20 cellular contexts compared by ENCODE assay signal in genomic region chr10:84341983-84342382, GRCh38. TPM values are rescaled to one million over a fixed set of nuclear protein-coding genes. Genes with fewer than 3 reads are reported as not detected.
DNase-seq lines count a peak whose midpoint lies in the region; ATAC-seq and FAIRE-seq lines count a peak whose summit lies in the region.
"Had no signal": no experiment of that assay in that cellular context is flagged by ENCODE, and none has a peak within 500 bp of the region (broad histone marks: within the 10 kb centered on the region; RNA-seq: fewer than 3 reads in every experiment).

No MANE protein-coding gene starts in this region.

- peaks cover 2% of the 10 kb centered on the region for H3K36me3 ChIP-seq in NT2/D1 (ENCODE audit: insufficient read depth, insufficient read length, low read length)
- H3K36me3 ChIP-seq in small intestine (ENCODE audit: control insufficient read depth in 2 of 2, insufficient read depth in 2 of 2, low read length in 2 of 2) = no peaks in the 10 kb centered on the region
- H3K36me3 ChIP-seq: heart left ventricle had no signal

- peak overlapping the region; percentile 76 for H3K27ac Mint-ChIP-seq in activated CD4-positive, alpha-beta T cell treated with anti-CD3 and anti-CD28 coated beads, Interleukin-2, amount 10 ng/mL, durations not matched to agents 24 days and 14 days

- no peak overlapping the region for H3K4me3 ChIP-seq in NT2/D1 (ENCODE audit: insufficient read length, low read depth)
- H3K4me3 ChIP-seq in small intestine (ENCODE audit: low read depth in 1 of 2, low read length in 2 of 2) = no peak overlapping the region
- H3K4me3 ChIP-seq: BLaER1, heart left ventricle, skin epidermis, testis had no signal

- no peaks in the 10 kb centered on the region for H3K27me3 Mint-ChIP-seq in activated CD4-positive, alpha-beta T cell treated with anti-CD3 and anti-CD28 coated beads, Interleukin-2, amount 10 ng/mL, durations not matched to agents 24 days and 14 days

- H3K4me1 ChIP-seq in NT2/D1 (ENCODE audit: insufficient read depth, insufficient read length) = no peaks in the 10 kb centered on the region
- H3K4me1 ChIP-seq in small intestine (ENCODE audit: control insufficient read depth in 2 of 2, insufficient read depth in 1 of 2, low read depth in 1 of 2, low read length in 1 of 2) = peaks cover 6 to 11% of the 10 kb centered on the region in 2 donors
- H3K4me1 ChIP-seq: testis had no signal

- 0 out of 2 replicates have a peak, but pooled peaks cover 4% of the 10 kb centered on the region for H3K9me3 ChIP-seq in NT2/D1 (ENCODE audit: insufficient read depth, low read length)
- H3K9me3 ChIP-seq in small intestine (ENCODE audit: control insufficient read depth, low read depth) = no peaks in the 10 kb centered on the region
- H3K9me3 ChIP-seq: heart left ventricle, testis had no signal

- no peaks in the 10 kb centered on the region for H3K27me3 ChIP-seq in NT2/D1 (ENCODE audit: insufficient read depth, insufficient read length)
- H3K27me3 ChIP-seq in small intestine (ENCODE audit: control insufficient read depth in 2 of 2, insufficient read depth in 2 of 2, low read length in 2 of 2) = no peaks in the 10 kb centered on the region
- H3K27me3 ChIP-seq: BLaER1, heart left ventricle, testis had no signal

- no peak for DNase-seq in activated CD4-positive, alpha-beta T cell treated with anti-CD3 and anti-CD28 coated beads, Interleukin-2, amount 10 ng/mL, durations not matched to agents 24 days and 14 days
- no peak for DNase-seq in activated CD4-positive, alpha-beta T cell treated with anti-CD3 and anti-CD28 coated beads for 48 hours
- peak; percentile 27 for DNase-seq in NT2/D1 (ENCODE audit: low read depth, low spot score)
- DNase-seq in dermis blood vessel endothelial cell = peak; percentile 40
- DNase-seq in small intestine = peak; percentile 86
- DNase-seq in HTR-8/SVneo (ENCODE audit: insufficient read length, low spot score) = no peak
- DNase-seq: DMS 273 treated with DMSO at 0.1 percent for 48 hours; heart left ventricle; mesenchymal stem cell; stimulated activated CD4-positive, alpha-beta T cell treated with anti-CD3 and anti-CD28 coated beads, Interleukin-4, amount 100 ng/mL, for 4 hours; testis had no signal

- H3K27ac ChIP-seq in small intestine (ENCODE audit: low read depth in 1 of 2, low read length in 1 of 2) = peak overlapping the region in 1 of 2 donors; percentile 38
- H3K27ac ChIP-seq: BLaER1, heart left ventricle, skin epidermis, testis had no signal

- peaks cover 54% of the 10 kb centered on the region for H3K4me1 Mint-ChIP-seq in activated CD4-positive, alpha-beta T cell treated with anti-CD3 and anti-CD28 coated beads, Interleukin-2, amount 10 ng/mL, durations not matched to agents 24 days and 14 days

- peak overlapping the region; percentile 72 for H3K4me3 Mint-ChIP-seq in activated CD4-positive, alpha-beta T cell treated with anti-CD3 and anti-CD28 coated beads, Interleukin-2, amount 10 ng/mL, durations not matched to agents 24 days and 14 days

- no peak overlapping the region for H3K9ac ChIP-seq in NT2/D1 (ENCODE audit: insufficient read length, low read depth)
- H3K9ac ChIP-seq: BLaER1 had no signal

- no peaks in the 10 kb centered on the region for H3K9me3 Mint-ChIP-seq in activated CD4-positive, alpha-beta T cell treated with anti-CD3 and anti-CD28 coated beads, Interleukin-2, amount 10 ng/mL, durations not matched to agents 24 days and 14 days
- H3K9me3 Mint-ChIP-seq: activated T-helper 2 cell treated with anti-CD3 and anti-CD28 coated beads, Interferon-gamma antibody, Interleukin-2, Interleukin-4, amounts not matched to agents 10 μg/mL and 5 μg/mL and 100 μg/mL, durations not matched to agents 14 hours and 24 hours and 36 hours had no signal

- H3K36me3 Mint-ChIP-seq in activated CD4-positive, alpha-beta T cell treated with anti-CD3 and anti-CD28 coated beads, Interleukin-2, amount 10 ng/mL, durations not matched to agents 24 days and 14 days (ENCODE audit: low read depth) = peaks cover 31% of the 10 kb centered on the region

- 37 to 56% (median 40%) methylated on average over 1 of the region's 1 CpG for WGBS in small intestine, 3 donors

- ATAC-seq in HG03097 (IDR thresholded peaks at IDR 0.05; ENCODE audit: low FRiP score, unreplicated experiment) = no peak
- no peak for ATAC-seq in GM21723 (IDR thresholded peaks at IDR 0.05; ENCODE audit: unreplicated experiment)
- ATAC-seq: heart left ventricle had no signal

- intact Hi-C loops in activated CD4-positive, alpha-beta T cell treated with anti-CD3 and anti-CD28 coated beads, Interleukin-2, amount 10 ng/mL, durations not matched to agents 24 days and 14 days (cut with micrococcal nuclease) = loop anchor here (1.0 to 2.0 kb wide), 2 partner anchors 8 to 13 kb away; partner anchors contain the start of gene CCSER2

- FAIRE-seq in small intestine (lab: Jason Lieb, UNC) = no peak
- no peak for FAIRE-seq in HTR-8/SVneo (lab: Jason Lieb, UNC)
- FAIRE-seq: A204.1, astrocyte, HepG2, TTC549 had no signal

RNA-seq across cellular contexts. Expression of gene CCSER2, which starts 13.6 kb away (rescaled TPM):
- 42.9 and 45.6 TPM in 2 replicates for total RNA-seq in activated CD4-positive, alpha-beta T cell treated with anti-CD3 and anti-CD28 coated beads, Interleukin-2, amount 10 ng/mL, durations not matched to agents 24 days and 14 days
- total RNA-seq in dermis blood vessel endothelial cell = 22.5 and 32.7 TPM in 2 replicates
- 10 to 100 TPM in 2 of 3 donors, 1 to 10 TPM in 1; 9.8 to 22.8 (median 20.0) TPM for polyA plus RNA-seq in small intestine

Comparison
In these comparisons a context has a peak if more than half of its experiments do, and no peak if none do; other contexts are left out.
1. DNase-seq: peak in NT2/D1 (single experiment), dermis blood vessel endothelial cell (single experiment) and small intestine (single experiment); none in activated CD4-positive, alpha-beta T cell treated with anti-CD3 and anti-CD28 coated beads, Interleukin-2, amount 10 ng/mL, durations not matched to agents 24 days and 14 days (single experiment), activated CD4-positive, alpha-beta T cell treated with anti-CD3 and anti-CD28 coated beads for 48 hours (single experiment) and HTR-8/SVneo (single experiment).